Comparison of ENCODE assay signal across 1 cellular context in the genomic region with DNA sequence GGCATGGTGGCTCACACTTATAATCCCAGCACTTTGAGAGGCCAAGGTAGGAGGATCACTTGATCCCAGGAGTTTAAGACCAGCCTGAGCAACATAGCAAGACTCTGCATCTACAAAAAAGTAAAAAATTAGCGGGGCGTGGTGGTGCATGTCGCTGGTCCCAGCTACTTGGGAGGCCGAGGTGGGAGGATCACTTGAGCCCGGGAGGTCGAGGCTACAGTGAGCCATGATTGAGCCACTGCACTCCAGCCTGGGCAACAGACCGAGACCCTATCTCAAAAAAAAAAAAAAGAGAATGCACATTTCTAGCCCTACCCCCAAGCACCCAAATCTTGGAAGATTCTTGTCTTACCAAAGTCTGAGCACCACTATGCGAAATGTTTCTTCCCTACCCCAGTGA.
TF ChIP-seq lines count a peak whose summit lies in the region.

No MANE protein-coding gene starts in this region.

TF ChIP-seq in HepG2, 621 proteins besides CTCF, POLR2A, EP300 and RAD21:
- TF ChIP-seq YEATS4 (CRISPR knock-in tag; IDR thresholded peaks at IDR 0.05; ENCODE audit: borderline replicate concordance) (no peak), ETV6 (CRISPR knock-in tag; conservative IDR thresholded peaks at IDR 0.05) (no peak), HOXA9 (CRISPR knock-in tag; IDR thresholded peaks at IDR 0.05; ENCODE audit: borderline replicate concordance) (no peak)
- TF ChIP-seq, protein P1, sequence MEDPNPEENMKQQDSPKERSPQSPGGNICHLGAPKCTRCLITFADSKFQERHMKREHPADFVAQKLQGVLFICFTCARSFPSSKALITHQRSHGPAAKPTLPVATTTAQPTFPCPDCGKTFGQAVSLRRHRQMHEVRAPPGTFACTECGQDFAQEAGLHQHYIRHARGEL (CRISPR knock-in tag; IDR thresholded peaks at IDR 0.05), result no peak
TF ChIP-seq in HepG2: peak in this region for 0.
